ENCODE assay signal across 8 cellular contexts in genomic region chr4:40196724-40197281, GRCh38. TPM values are rescaled to one million over a fixed set of nuclear protein-coding genes. Genes with fewer than 3 reads are reported as not detected.
DNase-seq lines count a peak whose midpoint lies in the region; ATAC-seq and TF ChIP-seq lines count a peak whose summit lies in the region.

RHOH (plus strand) TSS chr4:40197031; CDS start chr4:40243387, 46,356 bp downstream.

- H3K27me3 Mint-ChIP-seq in MCF 10A (ENCODE audit: insufficient read depth, unreplicated experiment) = no peaks in the 10 kb centered on the region
- no peaks in the 10 kb centered on the region for H3K27me3 Mint-ChIP-seq in activated CD4-positive, alpha-beta T cell treated with anti-CD3 and anti-CD28 coated beads for 36 hours

- DNase-seq in breast epithelium (ENCODE audit: low spot score in 2 of 2) (no peak), MCF 10A (ENCODE audit: unreplicated experiment) (no peak), erythroblast (lab: John Stamatoyannopoulos, UW) (peak; percentile 35 to 64), pons (ENCODE audit: low spot score) (no peak)
- DNase-seq in activated CD4-positive, alpha-beta T cell treated with anti-CD3 and anti-CD28 coated beads for 36 hours = peak; percentile 85
- DNase-seq in stimulated activated CD8-positive, alpha-beta memory T cell treated with anti-CD3 and anti-CD28 coated beads, Interleukin-2, amount 100 ng/mL, for 1 hour (ENCODE audit: low read depth in 2 of 2) = peak; percentile 44 to 55

- ATAC-seq in activated CD4-positive, alpha-beta T cell treated with anti-CD3 and anti-CD28 coated beads for 36 hours = peak; percentile 18
- ATAC-seq in GM18520 (IDR thresholded peaks at IDR 0.05; ENCODE audit: unreplicated experiment) (no peak), HG02763 (IDR thresholded peaks at IDR 0.05; ENCODE audit: unreplicated experiment) (no peak)

- CTCF ChIA-PET in MCF 10A (lab: Yijun Ruan, JAX) = no interaction called here
- CTCF ChIA-PET in activated CD4-positive, alpha-beta T cell treated with anti-CD3 and anti-CD28 coated beads for 36 hours (lab: Charles Lee) = interaction anchor here (0.7 to 7.4 kb wide), 10 partner anchors 10 to 467 kb away, joined by 3 to 68 read pairs (median 4); no protein-coding TSS in a partner anchor

- TF ChIP-seq CTCF in breast epithelium (IDR thresholded peaks at IDR 0.05) = no peak
- no peak for TF ChIP-seq CTCF in MCF 10A (IDR thresholded peaks at IDR 0.05; ENCODE audit: unreplicated experiment)

- H3K36me3 ChIP-seq in breast epithelium = no peaks in the 10 kb centered on the region

- H3K36me3 Mint-ChIP-seq in MCF 10A (ENCODE audit: insufficient read depth, unreplicated experiment) = no peaks in the 10 kb centered on the region
- peaks cover 49% of the 10 kb centered on the region for H3K36me3 Mint-ChIP-seq in activated CD4-positive, alpha-beta T cell treated with anti-CD3 and anti-CD28 coated beads for 36 hours (ENCODE audit: low read depth)

- POLR2A ChIA-PET in MCF 10A (lab: Yijun Ruan, JAX) = interaction anchor here (0.5 to 1.4 kb wide), 5 partner anchors 11 to 1156 kb away, joined by 3 to 5 read pairs (median 3); no protein-coding TSS in a partner anchor
- POLR2A ChIA-PET in activated CD4-positive, alpha-beta T cell treated with anti-CD3 and anti-CD28 coated beads for 36 hours (lab: Charles Lee) = interaction anchor here (0.7 to 2.4 kb wide), 3 partner anchors 32 to 125 kb away, joined by 3 to 11 read pairs (median 8); no protein-coding TSS in a partner anchor

- no TSS peak for BruUV-seq in MCF 10A (replicated peaks; lab: Mats Ljungman, UMichigan)

- no peaks in the 10 kb centered on the region for H3K4me1 Mint-ChIP-seq in MCF 10A (ENCODE audit: insufficient read depth, unreplicated experiment)
- peaks cover 45% of the 10 kb centered on the region for H3K4me1 Mint-ChIP-seq in activated CD4-positive, alpha-beta T cell treated with anti-CD3 and anti-CD28 coated beads for 36 hours

- no peaks in the 10 kb centered on the region for H3K27me3 ChIP-seq in breast epithelium

- H3K27ac Mint-ChIP-seq in MCF 10A (ENCODE audit: low read depth, unreplicated experiment) = no peak within 1 kb of the TSS
- H3K27ac Mint-ChIP-seq in activated CD4-positive, alpha-beta T cell treated with anti-CD3 and anti-CD28 coated beads for 36 hours = peak within 1 kb of the TSS; percentile 100

- intact Hi-C loops in breast epithelium (cut with DNase I; ENCODE audit: low total_unique reads) = no loop called here
- intact Hi-C loops in MCF 10A (cut with micrococcal nuclease) = no loop called here
- intact Hi-C loops in activated CD4-positive, alpha-beta T cell treated with anti-CD3 and anti-CD28 coated beads for 36 hours (cut with DNase I, micrococcal nuclease) = loop anchor here (1.0 to 5.0 kb wide), 4 partner anchors 46 to 710 kb away; partner anchors contain the start of genes PDS5A (in 1 of the 2) and UBE2K (in 1 of the 2)

- no peaks in the 10 kb centered on the region for H3K9me3 Mint-ChIP-seq in MCF 10A (ENCODE audit: unreplicated experiment)
- H3K9me3 Mint-ChIP-seq in activated CD4-positive, alpha-beta T cell treated with anti-CD3 and anti-CD28 coated beads for 36 hours (ENCODE audit: low read depth) = no peaks in the 10 kb centered on the region

- TF ChIP-seq POLR2A in breast epithelium (IDR thresholded peaks at IDR 0.05) (no peak), erythroblast (IDR thresholded peaks at IDR 0.05; ENCODE audit: low read length) (peak; percentile 60)

- no peaks in the 10 kb centered on the region for H3K4me1 ChIP-seq in breast epithelium

- peak within 1 kb of the TSS in 2 of 3 donors; percentile 34 to 40 for H3K4me3 ChIP-seq in breast epithelium

- H3K9me3 ChIP-seq in breast epithelium = no peaks in the 10 kb centered on the region

- H3K27ac ChIP-seq in breast epithelium = peak within 1 kb of the TSS; percentile 63 to 78

- H3K4me3 Mint-ChIP-seq in MCF 10A (ENCODE audit: unreplicated experiment) = no peak within 1 kb of the TSS
- H3K4me3 Mint-ChIP-seq in activated CD4-positive, alpha-beta T cell treated with anti-CD3 and anti-CD28 coated beads for 36 hours = peak within 1 kb of the TSS; percentile 98

RNA-seq across cellular contexts. Expression of gene RHOH, which starts in this region (rescaled TPM):
- 10 to 100 TPM in 1 of 3 donors, 1 to 10 TPM in 2; 5.0 to 16.4 (median 9.7) TPM for total RNA-seq in breast epithelium
- total RNA-seq in MCF 10A (2022) = not detected in 2 replicates
- total RNA-seq in activated CD4-positive, alpha-beta T cell treated with anti-CD3 and anti-CD28 coated beads for 36 hours = 10 to 100 TPM; 74.7 to 83.6 TPM

Comparison
In these comparisons a context has a peak if more than half of its experiments do, and no peak if none do; other contexts are left out.
1. DNase-seq: peak in activated CD4-positive, alpha-beta T cell treated with anti-CD3 and anti-CD28 coated beads for 36 hours (single experiment), erythroblast (2 of 2) and stimulated activated CD8-positive, alpha-beta memory T cell treated with anti-CD3 and anti-CD28 coated beads, Interleukin-2, amount 100 ng/mL, for 1 hour (2 of 2); none in breast epithelium (0 of 2), MCF 10A (single experiment) and pons (single experiment).
2. intact Hi-C loops: an anchor here in activated CD4-positive, alpha-beta T cell treated with anti-CD3 and anti-CD28 coated beads for 36 hours (1.0 to 5.0 kb wide); none called in breast epithelium and MCF 10A.